ENCODE assay signal across 1 cellular context in genomic region chr9:137188490-137189296, GRCh38.
TF ChIP-seq lines count a peak whose summit lies in the region.

TSS of gene ANAPC2 (minus strand) at chr9:137188560. CDS start at chr9:137188532, 28 bp downstream.
TSS of gene SSNA1 (plus strand) at chr9:137188676. CDS start at chr9:137188727, 51 bp downstream.

TF ChIP-seq in HepG2, 621 proteins besides CTCF, POLR2A, EP300 and RAD21 (continued from another document and continues in another):
- TF ChIP-seq BRF2 (CRISPR knock-in tag; IDR thresholded peaks at IDR 0.05) = peak; percentile 76; the same call in 1 of the 2 replicates
- no peak for TF ChIP-seq NPAS2 (CRISPR knock-in tag; IDR thresholded peaks at IDR 0.05; ENCODE audit: borderline replicate concordance)
- TF ChIP-seq MTA1 (CRISPR knock-in tag; IDR thresholded peaks at IDR 0.05; ENCODE audit: borderline replicate concordance) = no peak
- no peak for TF ChIP-seq IRF1 (CRISPR knock-in tag; IDR thresholded peaks at IDR 0.05; ENCODE audit: low read depth)
- no peak; the same call in 1 of the 2 replicates for TF ChIP-seq ZNF816 (CRISPR knock-in tag; IDR thresholded peaks at IDR 0.05; ENCODE audit: borderline replicate concordance)
- TF ChIP-seq MIER3 (CRISPR knock-in tag; IDR thresholded peaks at IDR 0.05; ENCODE audit: borderline replicate concordance) = peak; percentile 91; the same call in 1 of the 2 replicates
- no peak for TF ChIP-seq SNAPC5 (CRISPR knock-in tag; IDR thresholded peaks at IDR 0.05; ENCODE audit: borderline replicate concordance)
- TF ChIP-seq RXRB (CRISPR knock-in tag; IDR thresholded peaks at IDR 0.05; ENCODE audit: borderline replicate concordance) = peak; percentile 76; the same call in 1 of the 2 replicates
- TF ChIP-seq TFDP1 (CRISPR knock-in tag; IDR thresholded peaks at IDR 0.05; ENCODE audit: borderline replicate concordance) = peak; percentile 69; the same call in 1 of the 2 replicates
- peak; percentile 100 for TF ChIP-seq CREB1 (IDR thresholded peaks at IDR 0.05)
- TF ChIP-seq CREB1 (CRISPR knock-in tag; IDR thresholded peaks at IDR 0.05) = peak; percentile 99
- TF ChIP-seq RFXANK (CRISPR knock-in tag; IDR thresholded peaks at IDR 0.05) = no peak
- no peak for TF ChIP-seq ZNF646 (CRISPR knock-in tag; IDR thresholded peaks at IDR 0.05)
- TF ChIP-seq ZNF556 (CRISPR knock-in tag; IDR thresholded peaks at IDR 0.05; ENCODE audit: borderline replicate concordance) = no peak
- peak; percentile 79; the same call in 1 of the 2 replicates for TF ChIP-seq ZNF605 (CRISPR knock-in tag; IDR thresholded peaks at IDR 0.05)
- TF ChIP-seq SP5 (CRISPR knock-in tag; IDR thresholded peaks at IDR 0.05; ENCODE audit: borderline replicate concordance, low read depth) = peak; percentile 20; the same call in 1 of the 2 replicates
- peak; percentile 94; the same call in 1 of the 2 replicates for TF ChIP-seq ZNF547 (CRISPR knock-in tag; IDR thresholded peaks at IDR 0.05)
- TF ChIP-seq ZNF792 (CRISPR knock-in tag; IDR thresholded peaks at IDR 0.05) = peak; percentile 48; the same call in 1 of the 2 replicates
- TF ChIP-seq TFE3 (CRISPR knock-in tag; IDR thresholded peaks at IDR 0.05) = peak; percentile 75
- TF ChIP-seq ATF4 (CRISPR knock-in tag; IDR thresholded peaks at IDR 0.05) = 0 out of 4 replicates have a peak, but pooled peaks of 1 of the 2 experiments have one; percentile 5
- TF ChIP-seq GMEB1 (CRISPR knock-in tag; IDR thresholded peaks at IDR 0.05; ENCODE audit: borderline replicate concordance) = peak; percentile 95
- no peak; the same call in 1 of the 2 replicates for TF ChIP-seq ZNF609 (CRISPR knock-in tag; IDR thresholded peaks at IDR 0.05; ENCODE audit: borderline replicate concordance)
- peak; percentile 79 for TF ChIP-seq HNF1B (CRISPR knock-in tag; IDR thresholded peaks at IDR 0.05)
- TF ChIP-seq ZBTB25 (CRISPR knock-in tag; IDR thresholded peaks at IDR 0.05) = peak; percentile 68; the same call in 1 of the 2 replicates
- TF ChIP-seq ZNF225 (CRISPR knock-in tag; IDR thresholded peaks at IDR 0.05) = peak; percentile 83; the same call in 1 of the 2 replicates
- peak; percentile 98 for TF ChIP-seq PHF5A (CRISPR knock-in tag; IDR thresholded peaks at IDR 0.05; ENCODE audit: low read depth, unreplicated experiment)
- peak; percentile 76; the same call in 1 of the 2 replicates for TF ChIP-seq ZNF44 (CRISPR knock-in tag; IDR thresholded peaks at IDR 0.05)
